Comparison of ENCODE assay signal across 21 cellular contexts in genomic region chr5:55276771-55277170, GRCh38. TPM values are rescaled to one million over a fixed set of nuclear protein-coding genes. Genes with fewer than 3 reads are reported as not detected.
A peak's percentile ranks its signal among the peaks of the same experiment; 100 is the strongest.
DNase-seq lines count a peak whose midpoint lies in the region; ATAC-seq and TF ChIP-seq lines count a peak whose summit lies in the region.
"Had no signal": no experiment of that assay in that cellular context is flagged by ENCODE, and none has a peak within 500 bp of the region (broad histone marks: within the 10 kb centered on the region; RNA-seq: fewer than 3 reads in every experiment).

No MANE protein-coding gene starts in this region.

- no peak for TF ChIP-seq CTCF in mammary epithelial cell (conservative IDR thresholded peaks at IDR 0.05 in 1 of 2, IDR thresholded peaks at IDR 0.05 in 1 of 2; ENCODE audit: extremely low read depth in 1 of 2, insufficient read depth in 1 of 2, low read depth in 1 of 2, low read length in 2 of 2)
- no peak for TF ChIP-seq CTCF in natural killer cell (IDR thresholded peaks at IDR 0.05)

- no peak overlapping the region for H2AFZ ChIP-seq in mammary epithelial cell (ENCODE audit: low read depth, low read length)

- H3K4me2 ChIP-seq in mammary epithelial cell (ENCODE audit: insufficient read depth, low read depth, low read length), result no peak overlapping the region

- no peaks in the 10 kb centered on the region for H4K20me1 ChIP-seq in mammary epithelial cell (ENCODE audit: insufficient read depth, low read length)

- CTCF ChIA-PET in mammary epithelial cell (lab: Charles Lee; ENCODE audit: low non-redundant PET), result interaction anchor here (0.6 kb wide), 2 partner anchors 117 to 194 kb away, joined by 3 read pairs; partner anchors contain the start of gene GPX8

- no CpG with 5 or more reads among the region's 1 CpG for WGBS in mammary epithelial cell (ENCODE audit: low coverage, missing lambda C conversion rate)

- H3K79me2 ChIP-seq in mammary epithelial cell (ENCODE audit: insufficient read depth, low read length), result no peaks in the 10 kb centered on the region

- peaks cover 38% of the 10 kb centered on the region for H3K36me3 ChIP-seq in mammary epithelial cell (ENCODE audit: insufficient read depth, low read length)

- no peaks in the 10 kb centered on the region for H3K27me3 ChIP-seq in mammary epithelial cell (ENCODE audit: insufficient read depth, low read length)
- H3K27me3 ChIP-seq: tibial nerve had no signal

- H3K9ac ChIP-seq in mammary epithelial cell (ENCODE audit: insufficient read depth, low read length), result no peak overlapping the region

- peaks cover 9% of the 10 kb centered on the region for H3K4me1 ChIP-seq in mammary epithelial cell (ENCODE audit: insufficient read depth, low read length)
- H3K4me1 ChIP-seq: tibial nerve had no signal

- H3K27ac Mint-ChIP-seq in natural killer cell, result no peak overlapping the region
- H3K27ac Mint-ChIP-seq: activated CD4-positive, alpha-beta memory T cell treated with anti-CD3 and anti-CD28 coated beads, Interleukin-2, amount 10 ng/mL, durations not matched to agents 7 days and 5 days; activated T-cell treated with anti-CD3 and anti-CD28 coated beads, Interleukin-2, amount 50 U/mL, for 72 hours; CD4-positive, CD25-positive, alpha-beta regulatory T cell; effector memory CD8-positive, alpha-beta T cell; immature natural killer cell; nephron; stimulated activated naive B cell treated with anti-CD40 and anti-IgM and Interleukin-4, amounts not matched to agents 10 μg/mL and 1 μg/mL and 100 μg/mL, for 72 hours; T-helper 1 cell treated with Interleukin-12 subunit alpha and Interleukin-12 subunit beta and Interleukin-4 antibody, amounts not matched to agents 30 μg/mL and 1 μg/mL, for 36 hours; WTC11 had no signal

- intact Hi-C loops in mammary epithelial cell (cut with micrococcal nuclease), result loop anchor here (5.0 kb wide), 1 partner anchor 44 kb away; the partner anchor contains the start of gene CCNO
- intact Hi-C loops in natural killer cell (cut with micrococcal nuclease), result no loop called here

- in situ Hi-C loops in mammary epithelial cell (cut with MboI; ENCODE audit: low sequenced_read_pairs in 2 of 2), result no loop called here

- peaks cover 5 to 7% of the 10 kb centered on the region in 2 donors for H3K4me1 Mint-ChIP-seq in natural killer cell
- H3K4me1 Mint-ChIP-seq: activated CD4-positive, alpha-beta memory T cell treated with anti-CD3 and anti-CD28 coated beads, Interleukin-2, amount 10 ng/mL, durations not matched to agents 7 days and 5 days; nephron; stimulated activated naive B cell treated with anti-CD40 and anti-IgM and Interleukin-4, amounts not matched to agents 10 μg/mL and 1 μg/mL and 100 μg/mL, for 72 hours; WTC11 had no signal

- no peaks in the 10 kb centered on the region for H3K9me3 Mint-ChIP-seq in natural killer cell
- H3K9me3 Mint-ChIP-seq: activated CD4-positive, alpha-beta memory T cell treated with anti-CD3 and anti-CD28 coated beads, Interleukin-2, amount 10 ng/mL, durations not matched to agents 7 days and 5 days; activated T-cell treated with anti-CD3 and anti-CD28 coated beads, Interleukin-2, amount 50 U/mL, for 72 hours; CD4-positive, CD25-positive, alpha-beta regulatory T cell; effector memory CD8-positive, alpha-beta T cell; immature natural killer cell; nephron; stimulated activated naive B cell treated with anti-CD40 and anti-IgM and Interleukin-4, amounts not matched to agents 10 μg/mL and 1 μg/mL and 100 μg/mL, for 72 hours; T-helper 1 cell treated with Interleukin-12 subunit alpha and Interleukin-12 subunit beta and Interleukin-4 antibody, amounts not matched to agents 30 μg/mL and 1 μg/mL, for 36 hours; WTC11 had no signal

- dilution Hi-C loops in mammary epithelial cell (cut with HindIII; ENCODE audit: low sequenced_read_pairs), result no loop called here

- DNase-seq in AG08395 (ENCODE audit: low spot score), result peak; percentile 16
- DNase-seq in HT1080 (ENCODE audit: low read depth), result peak; percentile 32
- DNase-seq in mammary epithelial cell, result peak; percentile 82
- peak; percentile 75 for DNase-seq in iris pigment epithelial cell (ENCODE audit: low read depth)
- DNase-seq in natural killer cell, result no peak
- DNase-seq in NCI-H2227 (lab: John Stamatoyannopoulos, UW; ENCODE audit: unreplicated experiment), result no peak
- no peak for DNase-seq in NCI-H1436 treated with DMSO at 0.1 percent for 48 hours (lab: John Stamatoyannopoulos, UW)
- DNase-seq: activated CD4-positive, alpha-beta memory T cell treated with anti-CD3 and anti-CD28 coated beads, Interleukin-2, amount 10 ng/mL, durations not matched to agents 7 days and 5 days; activated T-cell treated with anti-CD3 and anti-CD28 coated beads, Interleukin-2, amount 50 U/mL, for 72 hours; CD4-positive, CD25-positive, alpha-beta regulatory T cell; DMS79; effector memory CD8-positive, alpha-beta T cell; immature natural killer cell; stimulated activated naive B cell treated with anti-CD40 and anti-IgM and Interleukin-4, amounts not matched to agents 10 μg/mL and 1 μg/mL and 100 μg/mL, for 72 hours had no signal

- H3K27me3 Mint-ChIP-seq in natural killer cell (ENCODE audit: low read depth in 2 of 2), result no peaks in the 10 kb centered on the region
- H3K27me3 Mint-ChIP-seq: activated CD4-positive, alpha-beta memory T cell treated with anti-CD3 and anti-CD28 coated beads, Interleukin-2, amount 10 ng/mL, durations not matched to agents 7 days and 5 days; CD4-positive, CD25-positive, alpha-beta regulatory T cell; effector memory CD8-positive, alpha-beta T cell; stimulated activated naive B cell treated with anti-CD40 and anti-IgM and Interleukin-4, amounts not matched to agents 10 μg/mL and 1 μg/mL and 100 μg/mL, for 72 hours had no signal

- no TSS peak for BruUV-seq in mammary epithelial cell (replicated peaks; lab: Mats Ljungman, UMichigan)

- no peaks in the 10 kb centered on the region for H3K9me3 ChIP-seq in mammary epithelial cell (replicated peaks; ENCODE audit: insufficient read depth, low read length)
- H3K9me3 ChIP-seq: tibial nerve had no signal

- H3K4me3 ChIP-seq in mammary epithelial cell (replicated peaks in 1 of 3; ENCODE audit: insufficient read depth in 1 of 3, low read depth in 2 of 3, low read length in 3 of 3), result no peak overlapping the region
- H3K4me3 ChIP-seq: tibial nerve had no signal

- ATAC-seq in natural killer cell (no peak), HG02759 (IDR thresholded peaks at IDR 0.05; ENCODE audit: unreplicated experiment) (no peak)
- ATAC-seq: activated T-cell treated with anti-CD3 and anti-CD28 coated beads, Interleukin-2, amount 50 U/mL, for 72 hours; effector memory CD8-positive, alpha-beta T cell; HCT116; Right ventricle myocardium inferior; stimulated activated naive B cell treated with anti-CD40 and anti-IgM and Interleukin-4, amounts not matched to agents 10 μg/mL and 1 μg/mL and 100 μg/mL, for 72 hours; WTC11 had no signal

- peaks cover 15% of the 10 kb centered on the region for H3K36me3 Mint-ChIP-seq in natural killer cell

- H3K4me3 Mint-ChIP-seq in natural killer cell, result no peak overlapping the region
- H3K4me3 Mint-ChIP-seq: activated CD4-positive, alpha-beta memory T cell treated with anti-CD3 and anti-CD28 coated beads, Interleukin-2, amount 10 ng/mL, durations not matched to agents 7 days and 5 days; activated T-cell treated with anti-CD3 and anti-CD28 coated beads, Interleukin-2, amount 50 U/mL, for 72 hours; CD4-positive, CD25-positive, alpha-beta regulatory T cell; effector memory CD8-positive, alpha-beta T cell; immature natural killer cell; nephron; stimulated activated naive B cell treated with anti-CD40 and anti-IgM and Interleukin-4, amounts not matched to agents 10 μg/mL and 1 μg/mL and 100 μg/mL, for 72 hours; T-helper 1 cell treated with Interleukin-12 subunit alpha and Interleukin-12 subunit beta and Interleukin-4 antibody, amounts not matched to agents 30 μg/mL and 1 μg/mL, for 36 hours; WTC11 had no signal

- H3K27ac ChIP-seq in mammary epithelial cell (ENCODE audit: insufficient read depth, low read depth, low read length), result peak overlapping the region; percentile 15
- H3K27ac ChIP-seq: tibial nerve had no signal

RNA-seq across cellular contexts. Expression of gene DHX29, which starts 30.7 kb away (rescaled TPM):
- total RNA-seq in HT1080 (2014; rRNA removed; shearing (Covaris generic)), result 22.4 and 23.7 TPM in 2 replicates
- 12.1 and 15.9 TPM in 2 replicates for polyA plus RNA-seq in HT1080 (2015; cell fraction: cytosol; rRNA removed)
- polyA plus RNA-seq in HT1080 (2015; cell fraction: nucleus; rRNA removed), result 27.8 and 27.9 TPM in 2 replicates
- total RNA-seq in mammary epithelial cell (10 to 100 TPM; 21.3 to 26.3 TPM), natural killer cell (10 to 100 TPM; 16.7 to 22.0 (median 19.3) TPM)
- 3.3 TPM for polyA plus RNA-seq in mammary epithelial cell
- polyA minus RNA-seq in mammary epithelial cell, result 18.2 TPM

RNA-seq across cellular contexts. Expression of gene MTREX, which starts 31.0 kb away (rescaled TPM):
- 66.7 and 72.9 TPM in 2 replicates for total RNA-seq in HT1080 (2014; rRNA removed; shearing (Covaris generic))
- polyA plus RNA-seq in HT1080 (2015; cell fraction: cytosol; rRNA removed), result 48.5 and 69.0 TPM in 2 replicates
- polyA plus RNA-seq in HT1080 (2015; cell fraction: nucleus; rRNA removed), result 139 and 146 TPM in 2 replicates
- 10 to 100 TPM; 46.0 to 76.1 TPM for total RNA-seq in mammary epithelial cell
- 24.8 TPM for polyA plus RNA-seq in mammary epithelial cell
- 44.9 TPM for polyA minus RNA-seq in mammary epithelial cell
- total RNA-seq in natural killer cell, result 10 to 100 TPM; 64.5 to 82.2 (median 77.6) TPM

RNA-seq across cellular contexts. Expression of gene CCNO, which starts 43.4 kb away (rescaled TPM):
- total RNA-seq in HT1080 (2014; rRNA removed; shearing (Covaris generic)), result 1.9 and 3.2 TPM in 2 replicates
- 4.1 and 5.4 TPM in 2 replicates for polyA plus RNA-seq in HT1080 (2015; cell fraction: cytosol; rRNA removed)
- 6.0 and 6.6 TPM in 2 replicates for polyA plus RNA-seq in HT1080 (2015; cell fraction: nucleus; rRNA removed)
- total RNA-seq in mammary epithelial cell (1 to 10 TPM; 2.7 to 8.8 TPM), natural killer cell (not detected)
- 3.0 TPM for polyA plus RNA-seq in mammary epithelial cell
- 0.31 TPM for polyA minus RNA-seq in mammary epithelial cell
- total RNA-seq: CD4-positive, CD25-positive, alpha-beta regulatory T cell; Right ventricle myocardium inferior had no signal
- polyA plus RNA-seq: CD4-positive, CD25-positive, alpha-beta regulatory T cell; immature natural killer cell had no signal

RNA-seq across cellular contexts. Expression of gene MCIDAS, which starts 49.7 kb away (rescaled TPM):
- total RNA-seq in HT1080 (2014; rRNA removed; shearing (Covaris generic)), result 2.6 and 2.8 TPM in 2 replicates
- polyA plus RNA-seq in HT1080 (2015; cell fraction: cytosol; rRNA removed), result 1.00 and 1.2 TPM in 2 replicates
- polyA plus RNA-seq in HT1080 (2015; cell fraction: nucleus; rRNA removed), result 3.7 and 5.9 TPM in 2 replicates
- under 1 TPM; 0.33 to 0.92 TPM for total RNA-seq in mammary epithelial cell
- polyA plus RNA-seq in mammary epithelial cell, result 0.42 TPM
- not detected for polyA minus RNA-seq in mammary epithelial cell
- not detected for total RNA-seq in natural killer cell
- total RNA-seq: activated CD4-positive, alpha-beta memory T cell treated with anti-CD3 and anti-CD28 coated beads, Interleukin-2, amount 10 ng/mL, durations not matched to agents 7 days and 5 days; CD4-positive, CD25-positive, alpha-beta regulatory T cell; Right ventricle myocardium inferior; tibial nerve had no signal
- polyA plus RNA-seq: CD4-positive, CD25-positive, alpha-beta regulatory T cell; immature natural killer cell had no signal

Comparison
In these comparisons a context has a peak if more than half of its experiments do, and no peak if none do; other contexts are left out.
1. DNase-seq: peak in AG08395 (single experiment), HT1080 (single experiment), mammary epithelial cell (single experiment) and iris pigment epithelial cell (single experiment); none in natural killer cell (single experiment), NCI-H2227 (single experiment) and NCI-H1436 treated with DMSO at 0.1 percent for 48 hours (single experiment).